15 cellular contexts compared by ENCODE assay signal in the genomic region with DNA sequence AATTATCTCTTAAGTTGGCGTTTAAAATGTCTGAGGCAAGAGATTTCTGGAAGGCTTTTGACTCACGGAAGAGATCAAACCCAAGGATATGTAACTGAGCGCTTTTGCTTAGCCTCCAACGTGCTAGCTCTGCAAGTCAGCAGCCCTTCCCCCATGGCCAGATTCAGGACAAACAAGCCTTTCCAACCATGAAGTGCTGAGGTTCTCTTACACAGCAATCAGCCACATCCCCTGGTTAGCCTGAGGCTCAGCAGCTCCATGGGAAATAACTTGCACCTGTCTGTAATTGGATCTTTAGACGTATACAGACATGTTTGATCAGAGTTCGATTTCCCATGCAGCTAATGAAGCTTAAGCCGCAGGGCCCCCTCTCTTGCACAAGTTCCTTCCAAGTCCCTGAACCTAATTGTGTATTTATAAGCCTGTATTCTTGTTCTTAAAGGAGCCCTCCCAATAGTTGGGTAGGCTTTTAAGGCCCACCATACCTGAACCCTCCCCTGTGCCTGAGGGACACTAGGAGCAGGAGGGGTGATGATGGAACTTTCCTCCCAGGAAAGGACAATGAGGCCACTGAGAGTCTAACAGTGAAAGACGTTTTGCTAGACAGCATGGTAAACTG. TPM values are rescaled to one million over a fixed set of nuclear protein-coding genes. Genes with fewer than 3 reads are reported as not detected.
DNase-seq lines count a peak whose midpoint lies in the region; ATAC-seq lines count a peak whose summit lies in the region.
"Had no signal": no experiment of that assay in that cellular context is flagged by ENCODE, and none has a peak within 500 bp of the region (broad histone marks: within the 10 kb centered on the region; RNA-seq: fewer than 3 reads in every experiment).

No MANE protein-coding gene starts in this region.

- H3K4me3 Mint-ChIP-seq in T-helper 2 cell treated with Interferon-gamma antibody and Interleukin-4, amounts not matched to agents 5 μg/mL and 100 μg/mL, for 36 hours: no peak overlapping the region
- H3K4me3 Mint-ChIP-seq in activated naive CD8-positive, alpha-beta T cell treated with anti-CD3 and anti-CD28 coated beads for 36 hours: no peak overlapping the region

- H3K36me3 Mint-ChIP-seq in T-helper 2 cell treated with Interferon-gamma antibody and Interleukin-4, amounts not matched to agents 5 μg/mL and 100 μg/mL, for 36 hours (ENCODE audit: low read depth): peaks cover 5% of the 10 kb centered on the region
- H3K36me3 Mint-ChIP-seq in activated naive CD8-positive, alpha-beta T cell treated with anti-CD3 and anti-CD28 coated beads for 36 hours: peaks cover 1% of the 10 kb centered on the region

- H3K4me1 Mint-ChIP-seq in T-helper 2 cell treated with Interferon-gamma antibody and Interleukin-4, amounts not matched to agents 5 μg/mL and 100 μg/mL, for 36 hours (ENCODE audit: low read depth): peaks cover 23% of the 10 kb centered on the region
- peaks cover 16% of the 10 kb centered on the region for H3K4me1 Mint-ChIP-seq in activated naive CD8-positive, alpha-beta T cell treated with anti-CD3 and anti-CD28 coated beads for 36 hours

- H3K27me3 Mint-ChIP-seq in T-helper 2 cell treated with Interferon-gamma antibody and Interleukin-4, amounts not matched to agents 5 μg/mL and 100 μg/mL, for 36 hours (ENCODE audit: low read depth): no peaks in the 10 kb centered on the region
- no peaks in the 10 kb centered on the region for H3K27me3 Mint-ChIP-seq in activated naive CD8-positive, alpha-beta T cell treated with anti-CD3 and anti-CD28 coated beads for 36 hours

- H3K27ac Mint-ChIP-seq in T-helper 2 cell treated with Interferon-gamma antibody and Interleukin-4, amounts not matched to agents 5 μg/mL and 100 μg/mL, for 36 hours: no peak overlapping the region
- H3K27ac Mint-ChIP-seq in activated naive CD8-positive, alpha-beta T cell treated with anti-CD3 and anti-CD28 coated beads for 36 hours: no peak overlapping the region

- peak; percentile 65 for DNase-seq in DMS79 treated with DMSO at 0.1 percent for 48 hours (lab: John Stamatoyannopoulos, UW)
- DNase-seq in NCI-H187 treated with DMSO at 0.1 percent for 48 hours (lab: John Stamatoyannopoulos, UW): peak; percentile 80
- DNase-seq in NCI-H69 (lab: John Stamatoyannopoulos, UW): peak; percentile 86
- peak; percentile 85 for DNase-seq in left kidney (ENCODE audit: low read depth, low spot score)
- no peak for DNase-seq in T-helper 2 cell treated with Interferon-gamma antibody and Interleukin-4, amounts not matched to agents 5 μg/mL and 100 μg/mL, for 36 hours (ENCODE audit: low spot score)
- no peak for DNase-seq in activated naive CD8-positive, alpha-beta T cell treated with anti-CD3 and anti-CD28 coated beads for 36 hours
- DNase-seq in HCEC 1CT: no peak
- DNase-seq: AML-193; left lung; MG63; posterior cingulate gyrus; spleen; stimulated activated naive CD8-positive, alpha-beta T cell treated with anti-CD3 and anti-CD28 coated beads, Interleukin-15, Interleukin-2, amounts not matched to agents 100 U/mL and 50 U/mL, for 24 hours; uterus had no signal

- H3K9me3 Mint-ChIP-seq in T-helper 2 cell treated with Interferon-gamma antibody and Interleukin-4, amounts not matched to agents 5 μg/mL and 100 μg/mL, for 36 hours: no peaks in the 10 kb centered on the region
- H3K9me3 Mint-ChIP-seq in activated naive CD8-positive, alpha-beta T cell treated with anti-CD3 and anti-CD28 coated beads for 36 hours: no peaks in the 10 kb centered on the region

- no peak for ATAC-seq in HG03521 (IDR thresholded peaks at IDR 0.05; ENCODE audit: unreplicated experiment)
- ATAC-seq: left lung; stimulated activated naive CD8-positive, alpha-beta T cell treated with anti-CD3 and anti-CD28 coated beads, Interleukin-15, Interleukin-2, amounts not matched to agents 100 U/mL and 50 U/mL, for 24 hours had no signal

RNA-seq across cellular contexts. Expression of a gene that starts 2.1 kb away (rescaled TPM):
- 10 to 100 TPM; 25.2 to 27.9 TPM for total RNA-seq in activated naive CD8-positive, alpha-beta T cell treated with anti-CD3 and anti-CD28 coated beads for 36 hours

Comparison
In these comparisons a context has a peak if more than half of its experiments do, and no peak if none do; other contexts are left out.
1. DNase-seq: peak in DMS79 treated with DMSO at 0.1 percent for 48 hours (single experiment), NCI-H187 treated with DMSO at 0.1 percent for 48 hours (single experiment), NCI-H69 (single experiment) and left kidney (single experiment); none in T-helper 2 cell treated with Interferon-gamma antibody and Interleukin-4, amounts not matched to agents 5 μg/mL and 100 μg/mL, for 36 hours (single experiment), activated naive CD8-positive, alpha-beta T cell treated with anti-CD3 and anti-CD28 coated beads for 36 hours (single experiment) and HCEC 1CT (single experiment).